ENCODE assay signal across 8 cellular contexts in genomic region chr5:32092938-32093812, GRCh38.
DNase-seq lines count a peak whose midpoint lies in the region; ATAC-seq, FAIRE-seq and TF ChIP-seq lines count a peak whose summit lies in the region.

No MANE protein-coding gene starts in this region.

- H3K36me3 Mint-ChIP-seq in glutamatergic neuron (ENCODE audit: unreplicated experiment): peaks cover 5% of the 10 kb centered on the region

- peak; percentile 75 for TF ChIP-seq CTCF in NB4 (IDR thresholded peaks at IDR 0.05; ENCODE audit: low read depth, low read length)
- TF ChIP-seq CTCF in glutamatergic neuron (IDR thresholded peaks at IDR 0.05; ENCODE audit: partially characterized antibody, unreplicated experiment): peak; percentile 73
- TF ChIP-seq CTCF in psoas muscle (IDR thresholded peaks at IDR 0.05): peak; percentile 85

- 52 to 65% (median 52%) methylated on average over 20 of the region's 20 CpGs for WGBS in psoas muscle, 3 donors

- H3K27me3 ChIP-seq in SJCRH30 (no peaks in the 10 kb centered on the region), psoas muscle (ENCODE audit: insufficient read depth in 3 of 3, low read length in 2 of 3) (no peaks in the 10 kb centered on the region)

- no peak overlapping the region for H3K27ac Mint-ChIP-seq in glutamatergic neuron (ENCODE audit: unreplicated experiment)

- DNase-seq in GM12892 (ENCODE audit: insufficient read length) (peak; percentile 46), NB4 (ENCODE audit: low read depth) (peak; percentile 80), SJCRH30 (peak; percentile 71 to 88), glutamatergic neuron (peak; percentile 67), psoas muscle (no peak)
- peak; percentile 60 for DNase-seq in activated naive CD4-positive, alpha-beta T cell treated with Interleukin-2 at 50 U/mL for 16 hours

- peak; percentile 77 for FAIRE-seq in GM12892 (lab: Jason Lieb, UNC)

- H3K4me3 ChIP-seq in NB4 (ENCODE audit: low read depth, low read length) (no peak overlapping the region), SJCRH30 (no peak overlapping the region), psoas muscle (no peak overlapping the region)

- peaks cover 15% of the 10 kb centered on the region for H3K4me1 Mint-ChIP-seq in glutamatergic neuron (ENCODE audit: low read depth, unreplicated experiment)

- H3K36me3 ChIP-seq in SJCRH30 (0 out of 2 replicates have a peak, but pooled peaks cover 3% of the 10 kb centered on the region), psoas muscle (ENCODE audit: insufficient read depth in 1 of 2, low read depth in 1 of 2) (peaks cover 0 to 20% of the 10 kb centered on the region in 2 donors)

- peak; percentile 93 for ATAC-seq in HG02623 (IDR thresholded peaks at IDR 0.05; ENCODE audit: unreplicated experiment)
- peak; percentile 84 to 93 (median 88) for ATAC-seq in psoas muscle
- ATAC-seq in HG03439 (IDR thresholded peaks at IDR 0.05; ENCODE audit: unreplicated experiment): no peak

- H3K27ac ChIP-seq in SJCRH30 (no peak overlapping the region), psoas muscle (no peak overlapping the region)

- H3K4me3 Mint-ChIP-seq in glutamatergic neuron (ENCODE audit: unreplicated experiment): no peak overlapping the region

- intact Hi-C loops in psoas muscle (cut with DNase I): loop anchor here (2.0 to 10.0 kb wide), 6 partner anchors 166 to 511 kb away; no protein-coding TSS in a partner anchor

- TF ChIP-seq POLR2A in GM12892 (IDR thresholded peaks at IDR 0.05; ENCODE audit: low read depth, low read length) (no peak), NB4 (IDR thresholded peaks at IDR 0.05; ENCODE audit: extremely low read depth, insufficient read length) (no peak)

- peaks cover 7% of the 10 kb centered on the region for H3K27me3 Mint-ChIP-seq in glutamatergic neuron (ENCODE audit: unreplicated experiment)

- H3K9me3 Mint-ChIP-seq in glutamatergic neuron (ENCODE audit: unreplicated experiment): peaks cover 15% of the 10 kb centered on the region

- H3K4me1 ChIP-seq in SJCRH30: no peaks in the 10 kb centered on the region
- peaks cover 23% of the 10 kb centered on the region for H3K4me1 ChIP-seq in psoas muscle

- H3K9me3 ChIP-seq in SJCRH30 (replicated peaks): no peaks in the 10 kb centered on the region
- no peaks in the 10 kb centered on the region for H3K9me3 ChIP-seq in psoas muscle

Comparison
In these comparisons a context has a peak if more than half of its experiments do, and no peak if none do; other contexts are left out.
1. DNase-seq: peak in GM12892 (single experiment), NB4 (single experiment), SJCRH30 (2 of 2), activated naive CD4-positive, alpha-beta T cell treated with Interleukin-2 at 50 U/mL for 16 hours (single experiment) and glutamatergic neuron (single experiment); none in psoas muscle (0 of 2).
2. Peak in every context shown above with its lines, with median percentiles within 50 percentile points of each other: CTCF ChIP-seq.